Comparison of ENCODE assay signal across 1 cellular context in the genomic region with DNA sequence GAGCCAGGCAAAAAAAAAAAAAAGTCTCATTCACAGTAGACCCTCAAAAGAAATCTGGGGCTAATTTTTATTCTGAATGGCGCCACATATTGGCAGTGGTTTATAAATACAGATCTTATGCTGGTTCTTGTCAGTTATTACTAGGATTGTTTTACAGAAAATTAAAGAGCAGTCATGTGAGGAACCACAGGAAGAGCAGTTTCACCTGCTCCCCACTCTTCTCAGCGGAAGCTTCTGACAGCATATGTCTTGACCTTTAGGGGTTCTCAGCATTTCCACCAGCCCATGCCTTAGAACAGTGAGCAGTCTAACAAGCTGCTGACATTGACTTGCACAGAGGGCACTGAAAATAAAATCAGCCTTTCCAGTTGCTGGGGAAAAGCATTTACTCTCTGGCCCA.
TF ChIP-seq lines count a peak whose summit lies in the region.

No MANE protein-coding gene starts in this region.

TF ChIP-seq in GM12878, 131 proteins besides CTCF, POLR2A, EP300 and RAD21 (continued from another document and continues in another):
- TF ChIP-seq ZSCAN29 (IDR thresholded peaks at IDR 0.05) (no peak), LARP7 (IDR thresholded peaks at IDR 0.05) (no peak), TARDBP (IDR thresholded peaks at IDR 0.05; ENCODE audit: borderline replicate concordance) (no peak), BCL11A (IDR thresholded peaks at IDR 0.05; ENCODE audit: low read depth, low read length) (peak; percentile 43; the same call in 1 of the 2 replicates), NFXL1 (IDR thresholded peaks at IDR 0.05; ENCODE audit: borderline replicate concordance) (no peak), IKZF1 (conservative IDR thresholded peaks at IDR 0.05) (peak; percentile 30; the same call in 1 of the 2 replicates), MEF2B (IDR thresholded peaks at IDR 0.05; ENCODE audit: partially characterized antibody, poor library complexity, severe bottlenecking) (no peak), ZNF24 (IDR thresholded peaks at IDR 0.05) (no peak), FOXK2 (IDR thresholded peaks at IDR 0.05) (no peak), BHLHE40 (IDR thresholded peaks at IDR 0.05; ENCODE audit: borderline replicate concordance in 1 of 2, low read depth in 2 of 2, low read length in 1 of 2) (peak; percentile 70 to 80), SMAD1 (IDR thresholded peaks at IDR 0.05; ENCODE audit: low read depth, partially characterized antibody) (no peak), CREB1 (IDR thresholded peaks at IDR 0.05; ENCODE audit: low read depth) (no peak), CBFB (IDR thresholded peaks at IDR 0.05; ENCODE audit: low read depth) (no peak), DPF2 (IDR thresholded peaks at IDR 0.05) (no peak), SIX5 (IDR thresholded peaks at IDR 0.05; ENCODE audit: low read depth, low read length, severe bottlenecking) (no peak), SIN3A (IDR thresholded peaks at IDR 0.05; ENCODE audit: low read depth, low read length) (no peak), RBBP5 (conservative IDR thresholded peaks at IDR 0.05) (no peak), ETV6 (conservative IDR thresholded peaks at IDR 0.05 in 1 of 2, IDR thresholded peaks at IDR 0.05 in 1 of 2; ENCODE audit: borderline replicate concordance in 1 of 2, low read depth in 1 of 2) (peak in 1 of 2 experiments; percentile 60; a peak in 2 of 4 replicates), TBL1XR1 (IDR thresholded peaks at IDR 0.05; ENCODE audit: low read depth, low read length) (0 out of 2 replicates have a peak, but pooled peaks have one; percentile 30), EED (IDR thresholded peaks at IDR 0.05; ENCODE audit: low read depth) (0 out of 2 replicates have a peak, but pooled peaks have one; percentile 40), SRF (IDR thresholded peaks at IDR 0.05; ENCODE audit: low read depth in 2 of 2, low read length in 2 of 2) (no peak), STAT3 (IDR thresholded peaks at IDR 0.05; ENCODE audit: low read depth, low read length) (no peak), POU2F2 (IDR thresholded peaks at IDR 0.05; ENCODE audit: borderline replicate concordance, low read depth, low read length) (no peak), CHD4 (IDR thresholded peaks at IDR 0.05) (no peak), ZNF622 (IDR thresholded peaks at IDR 0.05) (no peak), IKZF2 (IDR thresholded peaks at IDR 0.05) (no peak; a peak in 1 of 4 replicates), RCOR1 (conservative IDR thresholded peaks at IDR 0.05; ENCODE audit: low read depth, low read length) (no peak), TCF3 (IDR thresholded peaks at IDR 0.05; ENCODE audit: borderline replicate concordance, insufficient read depth, low read depth, low read length) (no peak), PML (IDR thresholded peaks at IDR 0.05; ENCODE audit: low read length) (no peak), NRF1 (conservative IDR thresholded peaks at IDR 0.05; ENCODE audit: low read depth, low read length) (no peak), MXI1 (IDR thresholded peaks at IDR 0.05; ENCODE audit: low read depth, low read length) (0 out of 2 replicates have a peak, but pooled peaks have one; percentile 22), RFX5 (IDR thresholded peaks at IDR 0.05; ENCODE audit: low read depth, low read length) (no peak), HDGF (IDR thresholded peaks at IDR 0.05) (no peak)
- TF ChIP-seq, protein P1, sequence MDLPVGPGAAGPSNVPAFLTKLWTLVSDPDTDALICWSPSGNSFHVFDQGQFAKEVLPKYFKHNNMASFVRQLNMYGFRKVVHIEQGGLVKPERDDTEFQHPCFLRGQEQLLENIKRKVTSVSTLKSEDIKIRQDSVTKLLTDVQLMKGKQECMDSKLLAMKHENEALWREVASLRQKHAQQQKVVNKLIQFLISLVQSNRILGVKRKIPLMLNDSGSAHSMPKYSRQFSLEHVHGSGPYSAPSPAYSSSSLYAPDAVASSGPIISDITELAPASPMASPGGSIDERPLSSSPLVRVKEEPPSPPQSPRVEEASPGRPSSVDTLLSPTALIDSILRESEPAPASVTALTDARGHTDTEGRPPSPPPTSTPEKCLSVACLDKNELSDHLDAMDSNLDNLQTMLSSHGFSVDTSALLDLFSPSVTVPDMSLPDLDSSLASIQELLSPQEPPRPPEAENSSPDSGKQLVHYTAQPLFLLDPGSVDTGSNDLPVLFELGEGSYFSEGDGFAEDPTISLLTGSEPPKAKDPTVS (IDR thresholded peaks at IDR 0.05; ENCODE audit: low read depth, low read length) = no peak
- TF ChIP-seq, protein P2, sequence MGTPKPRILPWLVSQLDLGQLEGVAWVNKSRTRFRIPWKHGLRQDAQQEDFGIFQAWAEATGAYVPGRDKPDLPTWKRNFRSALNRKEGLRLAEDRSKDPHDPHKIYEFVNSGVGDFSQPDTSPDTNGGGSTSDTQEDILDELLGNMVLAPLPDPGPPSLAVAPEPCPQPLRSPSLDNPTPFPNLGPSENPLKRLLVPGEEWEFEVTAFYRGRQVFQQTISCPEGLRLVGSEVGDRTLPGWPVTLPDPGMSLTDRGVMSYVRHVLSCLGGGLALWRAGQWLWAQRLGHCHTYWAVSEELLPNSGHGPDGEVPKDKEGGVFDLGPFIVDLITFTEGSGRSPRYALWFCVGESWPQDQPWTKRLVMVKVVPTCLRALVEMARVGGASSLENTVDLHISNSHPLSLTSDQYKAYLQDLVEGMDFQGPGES (IDR thresholded peaks at IDR 0.05) = no peak
- TF ChIP-seq, protein P3, sequence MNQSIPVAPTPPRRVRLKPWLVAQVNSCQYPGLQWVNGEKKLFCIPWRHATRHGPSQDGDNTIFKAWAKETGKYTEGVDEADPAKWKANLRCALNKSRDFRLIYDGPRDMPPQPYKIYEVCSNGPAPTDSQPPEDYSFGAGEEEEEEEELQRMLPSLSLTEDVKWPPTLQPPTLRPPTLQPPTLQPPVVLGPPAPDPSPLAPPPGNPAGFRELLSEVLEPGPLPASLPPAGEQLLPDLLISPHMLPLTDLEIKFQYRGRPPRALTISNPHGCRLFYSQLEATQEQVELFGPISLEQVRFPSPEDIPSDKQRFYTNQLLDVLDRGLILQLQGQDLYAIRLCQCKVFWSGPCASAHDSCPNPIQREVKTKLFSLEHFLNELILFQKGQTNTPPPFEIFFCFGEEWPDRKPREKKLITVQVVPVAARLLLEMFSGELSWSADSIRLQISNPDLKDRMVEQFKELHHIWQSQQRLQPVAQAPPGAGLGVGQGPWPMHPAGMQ (IDR thresholded peaks at IDR 0.05; ENCODE audit: borderline replicate concordance) = no peak
- TF ChIP-seq, protein P4, sequence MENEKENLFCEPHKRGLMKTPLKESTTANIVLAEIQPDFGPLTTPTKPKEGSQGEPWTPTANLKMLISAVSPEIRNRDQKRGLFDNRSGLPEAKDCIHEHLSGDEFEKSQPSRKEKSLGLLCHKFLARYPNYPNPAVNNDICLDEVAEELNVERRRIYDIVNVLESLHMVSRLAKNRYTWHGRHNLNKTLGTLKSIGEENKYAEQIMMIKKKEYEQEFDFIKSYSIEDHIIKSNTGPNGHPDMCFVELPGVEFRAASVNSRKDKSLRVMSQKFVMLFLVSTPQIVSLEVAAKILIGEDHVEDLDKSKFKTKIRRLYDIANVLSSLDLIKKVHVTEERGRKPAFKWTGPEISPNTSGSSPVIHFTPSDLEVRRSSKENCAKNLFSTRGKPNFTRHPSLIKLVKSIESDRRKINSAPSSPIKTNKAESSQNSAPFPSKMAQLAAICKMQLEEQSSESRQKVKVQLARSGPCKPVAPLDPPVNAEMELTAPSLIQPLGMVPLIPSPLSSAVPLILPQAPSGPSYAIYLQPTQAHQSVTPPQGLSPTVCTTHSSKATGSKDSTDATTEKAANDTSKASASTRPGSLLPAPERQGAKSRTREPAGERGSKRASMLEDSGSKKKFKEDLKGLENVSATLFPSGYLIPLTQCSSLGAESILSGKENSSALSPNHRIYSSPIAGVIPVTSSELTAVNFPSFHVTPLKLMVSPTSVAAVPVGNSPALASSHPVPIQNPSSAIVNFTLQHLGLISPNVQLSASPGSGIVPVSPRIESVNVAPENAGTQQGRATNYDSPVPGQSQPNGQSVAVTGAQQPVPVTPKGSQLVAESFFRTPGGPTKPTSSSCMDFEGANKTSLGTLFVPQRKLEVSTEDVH (IDR thresholded peaks at IDR 0.05; ENCODE audit: low read depth, partially characterized antibody) = no peak
- TF ChIP-seq, protein P5, sequence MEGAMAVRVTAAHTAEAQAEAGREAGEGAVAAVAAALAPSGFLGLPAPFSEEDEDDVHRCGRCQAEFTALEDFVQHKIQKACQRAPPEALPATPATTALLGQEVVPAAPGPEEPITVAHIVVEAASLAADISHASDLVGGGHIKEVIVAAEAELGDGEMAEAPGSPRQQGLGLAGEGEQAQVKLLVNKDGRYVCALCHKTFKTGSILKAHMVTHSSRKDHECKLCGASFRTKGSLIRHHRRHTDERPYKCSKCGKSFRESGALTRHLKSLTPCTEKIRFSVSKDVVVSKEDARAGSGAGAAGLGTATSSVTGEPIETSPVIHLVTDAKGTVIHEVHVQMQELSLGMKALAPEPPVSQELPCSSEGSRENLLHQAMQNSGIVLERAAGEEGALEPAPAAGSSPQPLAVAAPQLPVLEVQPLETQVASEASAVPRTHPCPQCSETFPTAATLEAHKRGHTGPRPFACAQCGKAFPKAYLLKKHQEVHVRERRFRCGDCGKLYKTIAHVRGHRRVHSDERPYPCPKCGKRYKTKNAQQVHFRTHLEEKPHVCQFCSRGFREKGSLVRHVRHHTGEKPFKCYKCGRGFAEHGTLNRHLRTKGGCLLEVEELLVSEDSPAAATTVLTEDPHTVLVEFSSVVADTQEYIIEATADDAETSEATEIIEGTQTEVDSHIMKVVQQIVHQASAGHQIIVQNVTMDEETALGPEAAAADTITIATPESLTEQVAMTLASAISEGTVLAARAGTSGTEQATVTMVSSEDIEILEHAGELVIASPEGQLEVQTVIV (IDR thresholded peaks at IDR 0.05; ENCODE audit: borderline replicate concordance, partially characterized antibody) = no peak
- TF ChIP-seq, protein P6, sequence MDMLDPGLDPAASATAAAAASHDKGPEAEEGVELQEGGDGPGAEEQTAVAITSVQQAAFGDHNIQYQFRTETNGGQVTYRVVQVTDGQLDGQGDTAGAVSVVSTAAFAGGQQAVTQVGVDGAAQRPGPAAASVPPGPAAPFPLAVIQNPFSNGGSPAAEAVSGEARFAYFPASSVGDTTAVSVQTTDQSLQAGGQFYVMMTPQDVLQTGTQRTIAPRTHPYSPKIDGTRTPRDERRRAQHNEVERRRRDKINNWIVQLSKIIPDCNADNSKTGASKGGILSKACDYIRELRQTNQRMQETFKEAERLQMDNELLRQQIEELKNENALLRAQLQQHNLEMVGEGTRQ (IDR thresholded peaks at IDR 0.05; ENCODE audit: borderline replicate concordance, low read depth, low read length) = no peak; the same call in 1 of the 2 replicates
- TF ChIP-seq, protein P7, sequence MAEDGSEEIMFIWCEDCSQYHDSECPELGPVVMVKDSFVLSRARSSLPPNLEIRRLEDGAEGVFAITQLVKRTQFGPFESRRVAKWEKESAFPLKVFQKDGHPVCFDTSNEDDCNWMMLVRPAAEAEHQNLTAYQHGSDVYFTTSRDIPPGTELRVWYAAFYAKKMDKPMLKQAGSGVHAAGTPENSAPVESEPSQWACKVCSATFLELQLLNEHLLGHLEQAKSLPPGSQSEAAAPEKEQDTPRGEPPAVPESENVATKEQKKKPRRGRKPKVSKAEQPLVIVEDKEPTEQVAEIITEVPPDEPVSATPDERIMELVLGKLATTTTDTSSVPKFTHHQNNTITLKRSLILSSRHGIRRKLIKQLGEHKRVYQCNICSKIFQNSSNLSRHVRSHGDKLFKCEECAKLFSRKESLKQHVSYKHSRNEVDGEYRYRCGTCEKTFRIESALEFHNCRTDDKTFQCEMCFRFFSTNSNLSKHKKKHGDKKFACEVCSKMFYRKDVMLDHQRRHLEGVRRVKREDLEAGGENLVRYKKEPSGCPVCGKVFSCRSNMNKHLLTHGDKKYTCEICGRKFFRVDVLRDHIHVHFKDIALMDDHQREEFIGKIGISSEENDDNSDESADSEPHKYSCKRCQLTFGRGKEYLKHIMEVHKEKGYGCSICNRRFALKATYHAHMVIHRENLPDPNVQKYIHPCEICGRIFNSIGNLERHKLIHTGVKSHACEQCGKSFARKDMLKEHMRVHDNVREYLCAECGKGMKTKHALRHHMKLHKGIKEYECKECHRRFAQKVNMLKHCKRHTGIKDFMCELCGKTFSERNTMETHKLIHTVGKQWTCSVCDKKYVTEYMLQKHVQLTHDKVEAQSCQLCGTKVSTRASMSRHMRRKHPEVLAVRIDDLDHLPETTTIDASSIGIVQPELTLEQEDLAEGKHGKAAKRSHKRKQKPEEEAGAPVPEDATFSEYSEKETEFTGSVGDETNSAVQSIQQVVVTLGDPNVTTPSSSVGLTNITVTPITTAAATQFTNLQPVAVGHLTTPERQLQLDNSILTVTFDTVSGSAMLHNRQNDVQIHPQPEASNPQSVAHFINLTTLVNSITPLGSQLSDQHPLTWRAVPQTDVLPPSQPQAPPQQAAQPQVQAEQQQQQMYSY (CRISPR knock-in tag; IDR thresholded peaks at IDR 0.05) = no peak
- TF ChIP-seq, protein P8, sequence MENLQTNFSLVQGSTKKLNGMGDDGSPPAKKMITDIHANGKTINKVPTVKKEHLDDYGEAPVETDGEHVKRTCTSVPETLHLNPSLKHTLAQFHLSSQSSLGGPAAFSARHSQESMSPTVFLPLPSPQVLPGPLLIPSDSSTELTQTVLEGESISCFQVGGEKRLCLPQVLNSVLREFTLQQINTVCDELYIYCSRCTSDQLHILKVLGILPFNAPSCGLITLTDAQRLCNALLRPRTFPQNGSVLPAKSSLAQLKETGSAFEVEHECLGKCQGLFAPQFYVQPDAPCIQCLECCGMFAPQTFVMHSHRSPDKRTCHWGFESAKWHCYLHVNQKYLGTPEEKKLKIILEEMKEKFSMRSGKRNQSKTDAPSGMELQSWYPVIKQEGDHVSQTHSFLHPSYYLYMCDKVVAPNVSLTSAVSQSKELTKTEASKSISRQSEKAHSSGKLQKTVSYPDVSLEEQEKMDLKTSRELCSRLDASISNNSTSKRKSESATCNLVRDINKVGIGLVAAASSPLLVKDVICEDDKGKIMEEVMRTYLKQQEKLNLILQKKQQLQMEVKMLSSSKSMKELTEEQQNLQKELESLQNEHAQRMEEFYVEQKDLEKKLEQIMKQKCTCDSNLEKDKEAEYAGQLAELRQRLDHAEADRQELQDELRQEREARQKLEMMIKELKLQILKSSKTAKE (IDR thresholded peaks at IDR 0.05; ENCODE audit: low read depth, poor library complexity, severe bottlenecking) = no peak
- TF ChIP-seq, protein P9, sequence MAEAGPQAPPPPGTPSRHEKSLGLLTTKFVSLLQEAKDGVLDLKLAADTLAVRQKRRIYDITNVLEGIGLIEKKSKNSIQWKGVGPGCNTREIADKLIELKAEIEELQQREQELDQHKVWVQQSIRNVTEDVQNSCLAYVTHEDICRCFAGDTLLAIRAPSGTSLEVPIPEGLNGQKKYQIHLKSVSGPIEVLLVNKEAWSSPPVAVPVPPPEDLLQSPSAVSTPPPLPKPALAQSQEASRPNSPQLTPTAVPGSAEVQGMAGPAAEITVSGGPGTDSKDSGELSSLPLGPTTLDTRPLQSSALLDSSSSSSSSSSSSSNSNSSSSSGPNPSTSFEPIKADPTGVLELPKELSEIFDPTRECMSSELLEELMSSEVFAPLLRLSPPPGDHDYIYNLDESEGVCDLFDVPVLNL (IDR thresholded peaks at IDR 0.05; ENCODE audit: low read depth, low read length) = no peak
- TF ChIP-seq, protein P10, sequence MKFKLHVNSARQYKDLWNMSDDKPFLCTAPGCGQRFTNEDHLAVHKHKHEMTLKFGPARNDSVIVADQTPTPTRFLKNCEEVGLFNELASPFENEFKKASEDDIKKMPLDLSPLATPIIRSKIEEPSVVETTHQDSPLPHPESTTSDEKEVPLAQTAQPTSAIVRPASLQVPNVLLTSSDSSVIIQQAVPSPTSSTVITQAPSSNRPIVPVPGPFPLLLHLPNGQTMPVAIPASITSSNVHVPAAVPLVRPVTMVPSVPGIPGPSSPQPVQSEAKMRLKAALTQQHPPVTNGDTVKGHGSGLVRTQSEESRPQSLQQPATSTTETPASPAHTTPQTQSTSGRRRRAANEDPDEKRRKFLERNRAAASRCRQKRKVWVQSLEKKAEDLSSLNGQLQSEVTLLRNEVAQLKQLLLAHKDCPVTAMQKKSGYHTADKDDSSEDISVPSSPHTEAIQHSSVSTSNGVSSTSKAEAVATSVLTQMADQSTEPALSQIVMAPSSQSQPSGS (IDR thresholded peaks at IDR 0.05; ENCODE audit: low read length) = peak; percentile 59; the same call in 1 of the 2 replicates
